ENCODE assay signal across 22 cellular contexts in the genomic region with DNA sequence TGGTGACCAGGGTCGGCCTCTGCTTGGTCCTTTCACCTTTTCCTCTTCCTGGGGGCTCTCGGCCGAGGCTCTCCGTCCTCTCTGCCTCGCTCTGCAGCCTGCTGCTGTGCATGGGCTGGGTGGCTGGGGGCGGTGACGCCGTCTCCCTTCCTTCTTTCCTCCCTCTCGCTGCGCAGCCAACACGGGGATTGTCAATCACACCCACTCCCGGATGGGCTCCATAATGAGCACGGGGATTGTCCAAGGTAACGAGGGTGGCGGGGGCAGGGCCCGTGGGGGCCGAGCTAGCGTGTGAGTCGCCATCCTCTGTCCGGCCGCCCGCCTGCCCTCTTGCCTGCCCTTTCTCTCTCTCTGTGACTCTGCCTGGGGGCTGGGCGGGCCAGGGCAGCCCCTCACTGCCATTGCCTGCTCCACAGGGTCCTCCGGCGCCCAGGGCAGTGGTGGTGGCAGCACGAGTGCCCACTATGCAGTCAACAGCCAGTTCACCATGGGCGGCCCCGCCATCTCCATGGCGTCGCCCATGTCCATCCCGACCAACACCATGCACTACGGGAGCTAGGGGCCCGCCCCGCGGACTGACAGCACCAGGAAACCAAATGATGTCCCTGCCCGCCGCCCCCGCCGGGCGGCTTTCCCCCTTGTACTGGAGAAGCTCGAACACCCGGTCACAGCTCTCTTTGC. TPM values are rescaled to one million over a fixed set of nuclear protein-coding genes. Genes with fewer than 3 reads are reported as not detected.
DNase-seq lines count a peak whose midpoint lies in the region; ATAC-seq, FAIRE-seq and TF ChIP-seq lines count a peak whose summit lies in the region.
"Had no signal": no experiment of that assay in that cellular context is flagged by ENCODE, and none has a peak within 500 bp of the region (broad histone marks: within the 10 kb centered on the region; RNA-seq: fewer than 3 reads in every experiment).

No MANE protein-coding gene starts in this region.

- H2BK15ac ChIP-seq in neuronal stem cell (ENCODE audit: low read length), result no peak overlapping the region

- no peak for TF ChIP-seq CTCF in 22Rv1 (IDR thresholded peaks at IDR 0.05)

- intact Hi-C loops in activated T-helper 1 cell treated with anti-CD3 and anti-CD28 coated beads, Interleukin-12 subunit alpha, Interleukin-12 subunit beta, Interleukin-2, Interleukin-4 antibody, amounts not matched to agents 30 ng/mL and 10 ng/mL and 1 ng/mL, durations not matched to agents 14 hours and 24 hours and 36 hours (cut with micrococcal nuclease), result no loop called here

- H3K4me1 Mint-ChIP-seq in activated T-helper 1 cell treated with anti-CD3 and anti-CD28 coated beads, Interleukin-12 subunit alpha, Interleukin-12 subunit beta, Interleukin-2, Interleukin-4 antibody, amounts not matched to agents 30 ng/mL and 10 ng/mL and 1 ng/mL, durations not matched to agents 14 hours and 24 hours and 36 hours (ENCODE audit: low read depth), result no peaks in the 10 kb centered on the region

- H2BK12ac ChIP-seq in neuronal stem cell (ENCODE audit: low read length), result no peak overlapping the region

- no peak overlapping the region for H3K27ac Mint-ChIP-seq in activated T-helper 1 cell treated with anti-CD3 and anti-CD28 coated beads, Interleukin-12 subunit alpha, Interleukin-12 subunit beta, Interleukin-2, Interleukin-4 antibody, amounts not matched to agents 30 ng/mL and 10 ng/mL and 1 ng/mL, durations not matched to agents 14 hours and 24 hours and 36 hours
- H3K27ac Mint-ChIP-seq: activated naive CD4-positive, alpha-beta T cell treated with anti-CD3 and anti-CD28 coated beads for 36 hours; CD4-positive, alpha-beta T cell had no signal

- H2AK5ac ChIP-seq in neuronal stem cell (ENCODE audit: low read depth, low read length), result no peak overlapping the region

- peaks cover 40 to 86% of the 10 kb centered on the region in 2 donors for H3K36me3 ChIP-seq in neuronal stem cell (replicated peaks in 1 of 2; ENCODE audit: control insufficient read depth in 2 of 2, insufficient read depth in 2 of 2, low read length in 2 of 2)

- no peak for TF ChIP-seq POLR2A in GM12891 (IDR thresholded peaks at IDR 0.05; ENCODE audit: low read depth, low read length)

- H3K4me2 ChIP-seq in neuronal stem cell (ENCODE audit: insufficient read depth, low read length, poor library complexity, severe bottlenecking), result no peak overlapping the region

- no peaks in the 10 kb centered on the region for H3K27me3 Mint-ChIP-seq in activated T-helper 1 cell treated with anti-CD3 and anti-CD28 coated beads, Interleukin-12 subunit alpha, Interleukin-12 subunit beta, Interleukin-2, Interleukin-4 antibody, amounts not matched to agents 30 ng/mL and 10 ng/mL and 1 ng/mL, durations not matched to agents 14 hours and 24 hours and 36 hours (ENCODE audit: insufficient read depth)
- H3K27me3 Mint-ChIP-seq: CD4-positive, alpha-beta T cell had no signal

- H4K91ac ChIP-seq in neuronal stem cell (ENCODE audit: low read depth, low read length, poor library complexity), result no peak overlapping the region

- H3K9me3 ChIP-seq in neuronal stem cell (replicated peaks in 1 of 2; ENCODE audit: control insufficient read depth in 2 of 2, insufficient read depth in 1 of 2, low read depth in 1 of 2, low read length in 2 of 2), result no peaks in the 10 kb centered on the region
- H3K9me3 ChIP-seq: lower lobe of right lung had no signal

- H2AFZ ChIP-seq in neuronal stem cell (ENCODE audit: low read length), result no peak overlapping the region

- H3K4ac ChIP-seq in neuronal stem cell (ENCODE audit: low read length), result no peak overlapping the region

- peaks cover 7% of the 10 kb centered on the region for H3K79me1 ChIP-seq in neuronal stem cell (ENCODE audit: low read depth, low read length)

- ATAC-seq in GM21526 (IDR thresholded peaks at IDR 0.05; ENCODE audit: low FRiP score, unreplicated experiment), result no peak

- H3K23ac ChIP-seq in neuronal stem cell (ENCODE audit: low read depth, low read length, poor library complexity), result peak overlapping the region; percentile 89

- H3K18ac ChIP-seq in neuronal stem cell (ENCODE audit: low read length), result no peak overlapping the region

- H3K9me3 Mint-ChIP-seq in activated T-helper 1 cell treated with anti-CD3 and anti-CD28 coated beads, Interleukin-12 subunit alpha, Interleukin-12 subunit beta, Interleukin-2, Interleukin-4 antibody, amounts not matched to agents 30 ng/mL and 10 ng/mL and 1 ng/mL, durations not matched to agents 14 hours and 24 hours and 36 hours, result no peaks in the 10 kb centered on the region
- H3K9me3 Mint-ChIP-seq: activated naive CD4-positive, alpha-beta T cell treated with anti-CD3 and anti-CD28 coated beads for 36 hours; CD4-positive, alpha-beta T cell had no signal

- FAIRE-seq in GM12891 (lab: Jason Lieb, UNC), result no peak
- FAIRE-seq: H1 had no signal

- H2BK5ac ChIP-seq in neuronal stem cell (ENCODE audit: low read length), result peak overlapping the region; percentile 24

- no peaks in the 10 kb centered on the region for H3K27me3 ChIP-seq in neuronal stem cell (ENCODE audit: control insufficient read depth in 3 of 3, insufficient read depth in 3 of 3, low read depth in 1 of 3, low read length in 3 of 3)

- H3K27ac ChIP-seq in 22Rv1, result 0 out of 2 replicates have a peak overlapping the region, but pooled peaks have one; percentile 13
- peak overlapping the region; percentile 29 for H3K27ac ChIP-seq in cingulate gyrus (ENCODE audit: low read depth, low read length)
- H3K27ac ChIP-seq in neuronal stem cell (replicated peaks; ENCODE audit: low read length), result no peak overlapping the region
- H3K27ac ChIP-seq: lower lobe of right lung, VCaP had no signal

- H3K36me3 Mint-ChIP-seq in activated T-helper 1 cell treated with anti-CD3 and anti-CD28 coated beads, Interleukin-12 subunit alpha, Interleukin-12 subunit beta, Interleukin-2, Interleukin-4 antibody, amounts not matched to agents 30 ng/mL and 10 ng/mL and 1 ng/mL, durations not matched to agents 14 hours and 24 hours and 36 hours (ENCODE audit: low read depth), result peaks cover 13% of the 10 kb centered on the region

- DNase-seq in GM12891 (ENCODE audit: insufficient read length, low spot score), result no peak
- DNase-seq in neuronal stem cell (ENCODE audit: low spot score), result no peak
- no peak for DNase-seq in T1000 (lab: John Stamatoyannopoulos, UW)
- no peak for DNase-seq in activated T-helper 1 cell treated with anti-CD3 and anti-CD28 coated beads, Interleukin-12 subunit alpha, Interleukin-12 subunit beta, Interleukin-2, Interleukin-4 antibody, amounts not matched to agents 30 ng/mL and 10 ng/mL and 1 ng/mL, durations not matched to agents 14 hours and 24 hours and 36 hours (ENCODE audit: low spot score)
- DNase-seq in activated T-cell treated with anti-CD3 and anti-CD28 coated beads, Interleukin-2, amount 50 U/mL, for 1 hour, result no peak
- DNase-seq: activated CD4-positive, alpha-beta T cell treated with anti-CD3 and anti-CD28 coated beads, Interleukin-2, amount 50 U/mL, for 48 hours; activated naive CD4-positive, alpha-beta T cell treated with anti-CD3 and anti-CD28 coated beads for 36 hours; activated T-cell treated with anti-CD3 and anti-CD28 coated beads for 4 hours; CD4-positive, alpha-beta T cell; DMS53; effector memory CD4-positive, alpha-beta T cell; KG1; lower lobe of right lung; NCI-H1930; NCI-H226; NCI-H82; SIG-M5 had no signal

- WGBS in neuronal stem cell (ENCODE audit: extremely low coverage in 2 of 2, insufficient read length in 2 of 2, insufficient replicate concordance in 1 of 2), 2 donors, result no CpG with 5 or more reads among the region's 42 CpGs

- no peak overlapping the region for H3K4me3 Mint-ChIP-seq in activated T-helper 1 cell treated with anti-CD3 and anti-CD28 coated beads, Interleukin-12 subunit alpha, Interleukin-12 subunit beta, Interleukin-2, Interleukin-4 antibody, amounts not matched to agents 30 ng/mL and 10 ng/mL and 1 ng/mL, durations not matched to agents 14 hours and 24 hours and 36 hours
- H3K4me3 Mint-ChIP-seq: activated naive CD4-positive, alpha-beta T cell treated with anti-CD3 and anti-CD28 coated beads for 36 hours; CD4-positive, alpha-beta T cell had no signal

- H4K8ac ChIP-seq in neuronal stem cell (ENCODE audit: low read depth, low read length), result no peak overlapping the region

- peak overlapping the region; percentile 21 for H3K9ac ChIP-seq in neuronal stem cell (ENCODE audit: low read depth, low read length, poor library complexity)

- peak overlapping the region; percentile 21 for H3K14ac ChIP-seq in neuronal stem cell (ENCODE audit: low read length)

- no peaks in the 10 kb centered on the region for H3K4me1 ChIP-seq in neuronal stem cell (ENCODE audit: control insufficient read depth in 2 of 2, insufficient read depth in 1 of 2, low read depth in 1 of 2, low read length in 2 of 2)
- H3K4me1 ChIP-seq: lower lobe of right lung had no signal

- no peak overlapping the region for H2BK120ac ChIP-seq in neuronal stem cell (ENCODE audit: low read depth, low read length)

- H3K4me3 ChIP-seq in neuronal stem cell (ENCODE audit: low read length in 2 of 2), result no peak overlapping the region
- H3K4me3 ChIP-seq: lower lobe of right lung had no signal

RNA-seq across cellular contexts. Expression of gene YIPF2, which starts 7.1 kb away (rescaled TPM):
- polyA plus RNA-seq in GM12891 (2012; ENCODE audit: low read depth, missing spikeins), result 27.8 TPM
- 28.4 TPM for polyA plus RNA-seq in neuronal stem cell (2013, experiment 1 of 2)
- 27.5 TPM for polyA plus RNA-seq in neuronal stem cell (2013, experiment 2 of 2)
- total RNA-seq in activated T-helper 1 cell treated with anti-CD3 and anti-CD28 coated beads, Interleukin-12 subunit alpha, Interleukin-12 subunit beta, Interleukin-2, Interleukin-4 antibody, amounts not matched to agents 30 ng/mL and 10 ng/mL and 1 ng/mL, durations not matched to agents 14 hours and 24 hours and 36 hours, result 28.8 and 29.5 TPM in 2 replicates

RNA-seq across cellular contexts. Expression of gene TIMM29, which starts 7.3 kb away (rescaled TPM):
- 14.2 TPM for polyA plus RNA-seq in GM12891 (2012; ENCODE audit: low read depth, missing spikeins)
- 19.1 TPM for polyA plus RNA-seq in neuronal stem cell (2013, experiment 1 of 2)
- polyA plus RNA-seq in neuronal stem cell (2013, experiment 2 of 2), result 19.4 TPM
- 22.6 and 22.7 TPM in 2 replicates for total RNA-seq in activated T-helper 1 cell treated with anti-CD3 and anti-CD28 coated beads, Interleukin-12 subunit alpha, Interleukin-12 subunit beta, Interleukin-2, Interleukin-4 antibody, amounts not matched to agents 30 ng/mL and 10 ng/mL and 1 ng/mL, durations not matched to agents 14 hours and 24 hours and 36 hours

RNA-seq across cellular contexts. Expression of gene SMARCA4, which starts 39.5 kb away (rescaled TPM):
- 98.5 TPM for polyA plus RNA-seq in GM12891 (2012; ENCODE audit: low read depth, missing spikeins)
- polyA plus RNA-seq in neuronal stem cell (2013, experiment 1 of 2), result 168 TPM
- 160 TPM for polyA plus RNA-seq in neuronal stem cell (2013, experiment 2 of 2)
- total RNA-seq in activated T-helper 1 cell treated with anti-CD3 and anti-CD28 coated beads, Interleukin-12 subunit alpha, Interleukin-12 subunit beta, Interleukin-2, Interleukin-4 antibody, amounts not matched to agents 30 ng/mL and 10 ng/mL and 1 ng/mL, durations not matched to agents 14 hours and 24 hours and 36 hours, result 177 and 178 TPM in 2 replicates

RNA-seq across cellular contexts. Expression of gene CARM1, which starts 50.0 kb away (rescaled TPM):
- polyA plus RNA-seq in GM12891 (2012; ENCODE audit: low read depth, missing spikeins), result 55.0 TPM
- polyA plus RNA-seq in neuronal stem cell (2013, experiment 1 of 2), result 119 TPM
- 114 TPM for polyA plus RNA-seq in neuronal stem cell (2013, experiment 2 of 2)
- total RNA-seq in activated T-helper 1 cell treated with anti-CD3 and anti-CD28 coated beads, Interleukin-12 subunit alpha, Interleukin-12 subunit beta, Interleukin-2, Interleukin-4 antibody, amounts not matched to agents 30 ng/mL and 10 ng/mL and 1 ng/mL, durations not matched to agents 14 hours and 24 hours and 36 hours, result 85.9 and 88.0 TPM in 2 replicates
